In genomic region chr11:107691003-107691402, GRCh38 we compare ENCODE assay signal across 17 cellular contexts. TPM values are rescaled to one million over a fixed set of nuclear protein-coding genes. Genes with fewer than 3 reads are reported as not detected.
DNase-seq lines count a peak whose midpoint lies in the region; TF ChIP-seq lines count a peak whose summit lies in the region.
"Had no signal": no experiment of that assay in that cellular context is flagged by ENCODE, and none has a peak within 500 bp of the region (broad histone marks: within the 10 kb centered on the region; RNA-seq: fewer than 3 reads in every experiment).

No MANE protein-coding gene starts in this region.

- DNase-seq in AG09309 (ENCODE audit: low read depth), result peak; percentile 49
- peak; percentile 55 for DNase-seq in NCI-H226
- no peak for DNase-seq in chondrocyte (ENCODE audit: low spot score)
- peak; percentile 17 for DNase-seq in kidney tubule cell (ENCODE audit: low spot score)
- no peak for DNase-seq in NCI-H82 (lab: John Stamatoyannopoulos, UW)
- DNase-seq in GF-D8 (lab: John Stamatoyannopoulos, UW), result no peak
- DNase-seq in COLO829 (ENCODE audit: low spot score), result no peak
- no peak for DNase-seq in NCI-H128 (lab: John Stamatoyannopoulos, UW; ENCODE audit: unreplicated experiment)
- DNase-seq: ACHN; activated CD4-positive, alpha-beta T cell treated with anti-CD3 and anti-CD28 coated beads, Interleukin-2, amount 10 ng/mL, durations not matched to agents 7 days and 5 days; activated naive CD4-positive, alpha-beta T cell treated with anti-CD3 and anti-CD28 coated beads, Interleukin-2, amount 10 ng/mL, durations not matched to agents 7 days and 5 days; body of pancreas; CD8-positive, alpha-beta memory T cell; NCI-H2081 treated with DMSO at 0.1 percent for 48 hours; NCI-H748 treated with DMSO at 0.1 percent for 48 hours; stomach had no signal

- TF ChIP-seq CTCF in AG09309 (IDR thresholded peaks at IDR 0.05; ENCODE audit: control insufficient read depth, insufficient read depth, low read depth, low read length, missing control alignments), result no peak
- no peak for TF ChIP-seq CTCF in chondrocyte (IDR thresholded peaks at IDR 0.05)

- H3K4me1 Mint-ChIP-seq in chondrocyte (ENCODE audit: low read depth), result peaks cover 27% of the 10 kb centered on the region
- H3K4me1 Mint-ChIP-seq: activated naive CD4-positive, alpha-beta T cell treated with anti-CD3 and anti-CD28 coated beads, Interleukin-2, amount 10 ng/mL, durations not matched to agents 7 days and 5 days; CD8-positive, alpha-beta memory T cell had no signal

- H3K27me3 Mint-ChIP-seq in chondrocyte (ENCODE audit: low read depth), result no peaks in the 10 kb centered on the region

- no peak overlapping the region for H3K4me3 ChIP-seq in AG09309 (ENCODE audit: control insufficient read depth, low read depth, low read length)
- H3K4me3 ChIP-seq: body of pancreas, GM12878, stomach had no signal

- H3K4me3 Mint-ChIP-seq in chondrocyte (ENCODE audit: unreplicated experiment), result no peak overlapping the region
- H3K4me3 Mint-ChIP-seq: activated CD4-positive, alpha-beta T cell treated with anti-CD3 and anti-CD28 coated beads, Interleukin-2, amount 10 ng/mL, durations not matched to agents 7 days and 5 days; activated naive CD4-positive, alpha-beta T cell treated with anti-CD3 and anti-CD28 coated beads, Interleukin-2, amount 10 ng/mL, durations not matched to agents 7 days and 5 days; CD8-positive, alpha-beta memory T cell had no signal

- no peaks in the 10 kb centered on the region for H3K36me3 Mint-ChIP-seq in chondrocyte (ENCODE audit: low read depth)
- H3K36me3 Mint-ChIP-seq: activated naive CD4-positive, alpha-beta T cell treated with anti-CD3 and anti-CD28 coated beads, Interleukin-2, amount 10 ng/mL, durations not matched to agents 7 days and 5 days; CD8-positive, alpha-beta memory T cell had no signal

- H3K27ac Mint-ChIP-seq in chondrocyte (ENCODE audit: unreplicated experiment), result peak overlapping the region; percentile 82
- H3K27ac Mint-ChIP-seq: activated CD4-positive, alpha-beta T cell treated with anti-CD3 and anti-CD28 coated beads, Interleukin-2, amount 10 ng/mL, durations not matched to agents 7 days and 5 days; activated naive CD4-positive, alpha-beta T cell treated with anti-CD3 and anti-CD28 coated beads, Interleukin-2, amount 10 ng/mL, durations not matched to agents 7 days and 5 days; CD8-positive, alpha-beta memory T cell had no signal

- no peaks in the 10 kb centered on the region for H3K9me3 Mint-ChIP-seq in chondrocyte (ENCODE audit: low read depth)
- H3K9me3 Mint-ChIP-seq: activated CD4-positive, alpha-beta T cell treated with anti-CD3 and anti-CD28 coated beads, Interleukin-2, amount 10 ng/mL, durations not matched to agents 7 days and 5 days; activated naive CD4-positive, alpha-beta T cell treated with anti-CD3 and anti-CD28 coated beads, Interleukin-2, amount 10 ng/mL, durations not matched to agents 7 days and 5 days had no signal

RNA-seq across cellular contexts. Expression of gene SLN, which starts 20.9 kb away (rescaled TPM):
- total RNA-seq in chondrocyte, result not detected in 3 replicates
- total RNA-seq: activated CD4-positive, alpha-beta T cell treated with anti-CD3 and anti-CD28 coated beads, Interleukin-2, amount 10 ng/mL, durations not matched to agents 7 days and 5 days; CD8-positive, alpha-beta memory T cell; GM12878; stomach had no signal

Comparison
In these comparisons a context has a peak if more than half of its experiments do, and no peak if none do; other contexts are left out.
1. DNase-seq: peak in AG09309 (single experiment), NCI-H226 (single experiment) and kidney tubule cell (single experiment); none in chondrocyte (single experiment), NCI-H82 (single experiment), GF-D8 (single experiment), COLO829 (single experiment) and NCI-H128 (single experiment).